ENCODE assay signal across 15 cellular contexts in the genomic region with DNA sequence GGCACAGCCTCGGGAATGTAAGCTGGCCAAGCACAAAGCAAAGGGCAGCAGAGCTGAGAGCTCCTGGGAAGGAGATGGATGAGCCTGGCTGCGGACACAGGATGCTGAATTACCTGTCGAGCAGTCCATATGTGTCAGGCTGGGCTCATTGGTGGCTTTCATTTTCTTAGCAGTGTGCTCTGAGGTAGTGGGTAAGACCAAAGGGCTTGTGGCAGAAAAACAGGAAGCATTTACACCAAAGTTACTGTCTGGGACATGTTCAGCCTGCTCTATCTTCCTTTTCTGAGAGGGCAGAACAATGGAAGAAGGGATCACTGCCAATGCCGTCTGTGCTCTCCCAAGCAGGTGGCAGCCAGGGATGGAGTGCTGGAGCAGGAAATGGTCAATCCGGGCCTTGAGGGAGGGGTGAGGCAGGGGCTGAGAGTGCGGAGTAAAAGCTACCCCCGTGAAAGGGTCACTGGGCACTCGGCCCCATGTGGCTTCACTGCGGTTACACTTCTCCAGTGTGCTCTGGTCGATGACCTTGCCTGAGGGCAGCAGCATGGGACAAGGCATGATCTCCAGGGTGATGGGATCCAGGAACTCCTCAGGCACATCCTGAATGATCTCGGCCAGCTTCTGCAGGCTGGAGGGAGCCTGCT. TPM values are rescaled to one million over a fixed set of nuclear protein-coding genes. Genes with fewer than 3 reads are reported as not detected.
DNase-seq lines count a peak whose midpoint lies in the region; ATAC-seq, FAIRE-seq and TF ChIP-seq lines count a peak whose summit lies in the region.
"Had no signal": no experiment of that assay in that cellular context is flagged by ENCODE, and none has a peak within 500 bp of the region (broad histone marks: within the 10 kb centered on the region; RNA-seq: fewer than 3 reads in every experiment).

No MANE protein-coding gene starts in this region.

- FAIRE-seq in HepG2 (lab: Jason Lieb, UNC): no peak
- FAIRE-seq: astrocyte had no signal

- CTCF ChIA-PET in activated CD8-positive, alpha-beta T cell treated with anti-CD3 and anti-CD28 coated beads, Interleukin-2, amount 10 ng/mL, durations not matched to agents 7 days and 5 days (lab: Charles Lee): interaction anchor here (1.0 to 1.2 kb wide), 3 partner anchors 8 to 68 kb away, joined by 3 read pairs; no protein-coding TSS in a partner anchor
- CTCF ChIA-PET in HepG2 (lab: Yijun Ruan, JAX; ENCODE audit: low intra/inter-chr PET ratio, low total read pairs): no interaction called here

- no peaks in the 10 kb centered on the region for H3K27me3 ChIP-seq in HepG2 (ENCODE audit: control insufficient read depth in 1 of 2, insufficient read depth in 2 of 2, low read length in 2 of 2)
- H3K27me3 ChIP-seq: right atrium auricular region, suprapubic skin had no signal

- H3K4me3 ChIP-seq in HepG2 (replicated peaks in 1 of 3; ENCODE audit: insufficient read depth in 1 of 3, low read depth in 2 of 3, low read length in 3 of 3): no peak overlapping the region
- H3K4me3 ChIP-seq: right atrium auricular region, suprapubic skin had no signal

- no peak overlapping the region for H3K9ac ChIP-seq in HepG2 (ENCODE audit: insufficient read depth, low read depth, low read length)

- peak; percentile 83 for ATAC-seq in activated CD8-positive, alpha-beta T cell treated with anti-CD3 and anti-CD28 coated beads, Interleukin-2, amount 10 ng/mL, durations not matched to agents 7 days and 5 days
- ATAC-seq in HepG2 (no peak), HG03025 (IDR thresholded peaks at IDR 0.05; ENCODE audit: low FRiP score, unreplicated experiment) (no peak), GM21723 (IDR thresholded peaks at IDR 0.05; ENCODE audit: unreplicated experiment) (no peak), left colon (no peak)

- peaks cover 47% of the 10 kb centered on the region for H3K36me3 Mint-ChIP-seq in activated CD8-positive, alpha-beta T cell treated with anti-CD3 and anti-CD28 coated beads, Interleukin-2, amount 10 ng/mL, durations not matched to agents 7 days and 5 days (ENCODE audit: low read depth)

- H3K79me2 ChIP-seq in HepG2 (ENCODE audit: insufficient read depth, low read length): no peaks in the 10 kb centered on the region

- TF ChIP-seq POLR2A in HepG2 (IDR thresholded peaks at IDR 0.05; ENCODE audit: insufficient read depth in 1 of 2, low read depth in 2 of 2, low read length in 2 of 2): no peak

- peak; percentile 6 for DNase-seq in CD1c-positive myeloid dendritic cell (ENCODE audit: extremely low spot score)
- DNase-seq in GDM1 (lab: John Stamatoyannopoulos, UW): peak; percentile 27
- peak; percentile 56 for DNase-seq in activated CD8-positive, alpha-beta T cell treated with anti-CD3 and anti-CD28 coated beads, Interleukin-2, amount 10 ng/mL, durations not matched to agents 7 days and 5 days
- no peak for DNase-seq in HepG2 (ENCODE audit: low spot score)
- no peak for DNase-seq in left colon
- DNase-seq: COR-L47, endodermal cell, IMR-90, NCI-H2081 had no signal

- POLR2A ChIA-PET in activated CD8-positive, alpha-beta T cell treated with anti-CD3 and anti-CD28 coated beads, Interleukin-2, amount 10 ng/mL, durations not matched to agents 7 days and 5 days (lab: Charles Lee): interaction anchor here (0.6 to 1.2 kb wide), 3 partner anchors 36 to 67 kb away, joined by 3 to 5 read pairs (median 4); a partner anchor contains a TSS
- POLR2A ChIA-PET in HepG2 (lab: Yijun Ruan, JAX): interaction anchor here (0.7 to 4.5 kb wide), 7 partner anchors 13 to 101 kb away, joined by 3 to 22 read pairs (median 4); a partner anchor contains a TSS

- 95% methylated on average over 10 of the region's 11 CpGs for WGBS in HepG2 (ENCODE audit: low lambda C conversion rate)

- no peak for TF ChIP-seq EP300 in HepG2 (IDR thresholded peaks at IDR 0.05; ENCODE audit: low read depth in 2 of 2, low read length in 2 of 2)
- TF ChIP-seq EP300 in HepG2 (CRISPR knock-in tag; IDR thresholded peaks at IDR 0.05; ENCODE audit: borderline replicate concordance): no peak

- in situ Hi-C loops in HepG2 (cut with HindIII; ENCODE audit: extremely low pct_ligation_motif_present, low pct_unique_long_range_greater_than_20kb): no loop called here

- H4K20me1 ChIP-seq in HepG2 (ENCODE audit: insufficient read depth, low read length): no peaks in the 10 kb centered on the region

- no peak for TF ChIP-seq RAD21 in HepG2 (CRISPR knock-in tag; IDR thresholded peaks at IDR 0.05)

- peaks cover 42% of the 10 kb centered on the region for H3K4me1 ChIP-seq in HepG2 (ENCODE audit: insufficient read depth, low read length)

- H3K4me3 Mint-ChIP-seq in activated CD8-positive, alpha-beta T cell treated with anti-CD3 and anti-CD28 coated beads, Interleukin-2, amount 10 ng/mL, durations not matched to agents 7 days and 5 days: peak overlapping the region; percentile 44
- H3K4me3 Mint-ChIP-seq: endodermal cell had no signal

- H3K27me3 Mint-ChIP-seq in activated CD8-positive, alpha-beta T cell treated with anti-CD3 and anti-CD28 coated beads, Interleukin-2, amount 10 ng/mL, durations not matched to agents 7 days and 5 days (ENCODE audit: low read depth): no peaks in the 10 kb centered on the region

- TF ChIP-seq CTCF in HepG2 (CRISPR knock-in tag; IDR thresholded peaks at IDR 0.05): no peak

- peak overlapping the region; percentile 95 for H3K27ac Mint-ChIP-seq in activated CD8-positive, alpha-beta T cell treated with anti-CD3 and anti-CD28 coated beads, Interleukin-2, amount 10 ng/mL, durations not matched to agents 7 days and 5 days
- H3K27ac Mint-ChIP-seq: endodermal cell had no signal

- no TSS peak for BruUV-seq in HepG2 (replicated peaks; lab: Mats Ljungman, UMichigan)

- H3K36me3 ChIP-seq in HepG2 (replicated peaks in 1 of 2; ENCODE audit: control insufficient read depth in 1 of 2, insufficient read depth in 2 of 2, low read length in 2 of 2): peaks cover 7 to 22% of the 10 kb centered on the region in 2 experiments; a peak in 4 of 5 replicates

- peaks cover 4% of the 10 kb centered on the region for H3K9me3 Mint-ChIP-seq in activated CD8-positive, alpha-beta T cell treated with anti-CD3 and anti-CD28 coated beads, Interleukin-2, amount 10 ng/mL, durations not matched to agents 7 days and 5 days (ENCODE audit: insufficient read depth)

- H3K4me2 ChIP-seq in HepG2 (ENCODE audit: low read depth, low read length): no peak overlapping the region

- H3K27ac ChIP-seq in HepG2 (ENCODE audit: extremely low read length, insufficient read depth, low read length): peak overlapping the region; percentile 63
- H3K27ac ChIP-seq: right atrium auricular region, suprapubic skin had no signal

- H3K9me3 ChIP-seq in HepG2 (ENCODE audit: low read length): no peaks in the 10 kb centered on the region
- H3K9me3 ChIP-seq: right atrium auricular region, suprapubic skin had no signal

- H3K4me1 Mint-ChIP-seq in activated CD8-positive, alpha-beta T cell treated with anti-CD3 and anti-CD28 coated beads, Interleukin-2, amount 10 ng/mL, durations not matched to agents 7 days and 5 days (ENCODE audit: low read depth): peaks cover 34% of the 10 kb centered on the region
- H3K4me1 Mint-ChIP-seq: endodermal cell had no signal

- no peak overlapping the region for H2AFZ ChIP-seq in HepG2 (ENCODE audit: low read length)

- intact Hi-C loops in HepG2 (cut with micrococcal nuclease; ENCODE audit: unreplicated experiment): no loop called here
- intact Hi-C loops in left colon (cut with DNase I, micrococcal nuclease): no loop called here

RNA-seq across cellular contexts. Expression of a gene that starts 36.9 kb away (rescaled TPM):
- not detected for total RNA-seq in activated CD8-positive, alpha-beta T cell treated with anti-CD3 and anti-CD28 coated beads, Interleukin-2, amount 10 ng/mL, durations not matched to agents 7 days and 5 days
- total RNA-seq in HepG2 (2016; rRNA removed; fragmentation: Illumina TruSeq; extraction: Trizol) (not detected in 2 replicates), left colon (not detected)
- not detected in 2 replicates for total RNA-seq in HepG2 (2016; cell fraction: cytosol; rRNA removed; fragmentation: Illumina TruSeq; extraction: Trizol; ENCODE audit: low read depth)
- total RNA-seq in HepG2 (2016; cell fraction: insoluble cytoplasmic fraction; rRNA removed; fragmentation: Illumina TruSeq; extraction: Trizol): not detected in 2 replicates
- not detected in 2 replicates for total RNA-seq in HepG2 (2016; cell fraction: membrane; rRNA removed; fragmentation: Illumina TruSeq; extraction: Trizol)
- not detected in 2 replicates for total RNA-seq in HepG2 (2016; cell fraction: nucleus; rRNA removed; fragmentation: Illumina TruSeq; extraction: Trizol)
- 0.12 and 0.21 TPM in 2 replicates for polyA plus RNA-seq in HepG2 (2011; rRNA removed)
- polyA plus RNA-seq in HepG2 (2011; cell fraction: cytosol; rRNA removed): 0.22 and 0.74 TPM in 2 replicates
- 0.37 and 0.38 TPM in 2 replicates for polyA plus RNA-seq in HepG2 (2011; cell fraction: nucleus; rRNA removed)
- not detected in 2 replicates for polyA plus RNA-seq in HepG2 (2012)
- not detected in 2 replicates for polyA plus RNA-seq in HepG2 (2016; cell fraction: cytosol; fragmentation: Illumina TruSeq; extraction: Trizol; ENCODE audit: low read depth)
- not detected in 2 replicates for polyA plus RNA-seq in HepG2 (2016; cell fraction: insoluble cytoplasmic fraction; fragmentation: Illumina TruSeq; extraction: Trizol; ENCODE audit: low read depth)
- polyA plus RNA-seq in HepG2 (2016; cell fraction: membrane; fragmentation: Illumina TruSeq; extraction: Trizol; ENCODE audit: low read depth): not detected in 2 replicates
- polyA plus RNA-seq in HepG2 (2016; cell fraction: nucleus; fragmentation: Illumina TruSeq; extraction: Trizol; ENCODE audit: insufficient read depth, low read depth): not detected in 2 replicates
- not detected in 2 replicates for polyA minus RNA-seq in HepG2 (2011; rRNA and poly(A)+ RNA removed; ENCODE audit: low replicate concordance)
- polyA minus RNA-seq in HepG2 (2011; cell fraction: cytosol; rRNA and poly(A)+ RNA removed): not detected in 2 replicates
- not detected in 2 replicates for polyA minus RNA-seq in HepG2 (2011; cell fraction: nucleus; rRNA and poly(A)+ RNA removed)
- total RNA-seq: astrocyte, endodermal cell, glomerular endothelial cell, IMR-90, right atrium auricular region, suprapubic skin had no signal
- polyA plus RNA-seq: IMR-90 had no signal

RNA-seq across cellular contexts. Expression of a gene that starts 38.3 kb away (rescaled TPM):
- total RNA-seq in activated CD8-positive, alpha-beta T cell treated with anti-CD3 and anti-CD28 coated beads, Interleukin-2, amount 10 ng/mL, durations not matched to agents 7 days and 5 days: 10 to 100 TPM; 19.6 to 20.2 TPM
- total RNA-seq in HepG2 (2016; rRNA removed; fragmentation: Illumina TruSeq; extraction: Trizol): 46.8 and 63.4 TPM in 2 replicates
- 4.3 and 4.6 TPM in 2 replicates for total RNA-seq in HepG2 (2016; cell fraction: cytosol; rRNA removed; fragmentation: Illumina TruSeq; extraction: Trizol; ENCODE audit: low read depth)
- 45.4 and 62.9 TPM in 2 replicates for total RNA-seq in HepG2 (2016; cell fraction: insoluble cytoplasmic fraction; rRNA removed; fragmentation: Illumina TruSeq; extraction: Trizol)
- 15.5 and 16.7 TPM in 2 replicates for total RNA-seq in HepG2 (2016; cell fraction: membrane; rRNA removed; fragmentation: Illumina TruSeq; extraction: Trizol)
- total RNA-seq in HepG2 (2016; cell fraction: nucleus; rRNA removed; fragmentation: Illumina TruSeq; extraction: Trizol): 27.9 and 28.4 TPM in 2 replicates
- polyA plus RNA-seq in HepG2 (2011; rRNA removed): 34.4 and 36.6 TPM in 2 replicates
- 23.0 and 32.0 TPM in 2 replicates for polyA plus RNA-seq in HepG2 (2011; cell fraction: cytosol; rRNA removed)
- 12.1 and 17.5 TPM in 2 replicates for polyA plus RNA-seq in HepG2 (2011; cell fraction: nucleus; rRNA removed)
- polyA plus RNA-seq in HepG2 (2012): 23.7 and 26.2 TPM in 2 replicates
- 2.5 TPM in 2 replicates for polyA plus RNA-seq in HepG2 (2016; cell fraction: cytosol; fragmentation: Illumina TruSeq; extraction: Trizol; ENCODE audit: low read depth)
- 55.4 and 56.5 TPM in 2 replicates for polyA plus RNA-seq in HepG2 (2016; cell fraction: insoluble cytoplasmic fraction; fragmentation: Illumina TruSeq; extraction: Trizol; ENCODE audit: low read depth)
- 6.5 and 7.2 TPM in 2 replicates for polyA plus RNA-seq in HepG2 (2016; cell fraction: membrane; fragmentation: Illumina TruSeq; extraction: Trizol; ENCODE audit: low read depth)
- polyA plus RNA-seq in HepG2 (2016; cell fraction: nucleus; fragmentation: Illumina TruSeq; extraction: Trizol; ENCODE audit: insufficient read depth, low read depth): 33.3 and 36.2 TPM in 2 replicates
- 24.9 and 38.7 TPM in 2 replicates for polyA minus RNA-seq in HepG2 (2011; rRNA and poly(A)+ RNA removed; ENCODE audit: low replicate concordance)
- polyA minus RNA-seq in HepG2 (2011; cell fraction: cytosol; rRNA and poly(A)+ RNA removed): 27.8 and 30.8 TPM in 2 replicates
- 26.4 and 34.6 TPM in 2 replicates for polyA minus RNA-seq in HepG2 (2011; cell fraction: nucleus; rRNA and poly(A)+ RNA removed)
- total RNA-seq in left colon: 10 to 100 TPM; 15.4 to 16.5 TPM

RNA-seq across cellular contexts. Expression of a gene that starts 38.3 kb away (rescaled TPM):
- total RNA-seq in activated CD8-positive, alpha-beta T cell treated with anti-CD3 and anti-CD28 coated beads, Interleukin-2, amount 10 ng/mL, durations not matched to agents 7 days and 5 days: 1 to 10 TPM; 7.0 to 7.4 TPM
- total RNA-seq in HepG2 (2016; rRNA removed; fragmentation: Illumina TruSeq; extraction: Trizol) (5.4 and 5.6 TPM in 2 replicates), left colon (1 to 10 TPM; 6.6 to 6.8 TPM)
- total RNA-seq in HepG2 (2016; cell fraction: cytosol; rRNA removed; fragmentation: Illumina TruSeq; extraction: Trizol; ENCODE audit: low read depth): 1.1 and 1.2 TPM in 2 replicates
- 4.7 and 5.2 TPM in 2 replicates for total RNA-seq in HepG2 (2016; cell fraction: insoluble cytoplasmic fraction; rRNA removed; fragmentation: Illumina TruSeq; extraction: Trizol)
- total RNA-seq in HepG2 (2016; cell fraction: membrane; rRNA removed; fragmentation: Illumina TruSeq; extraction: Trizol): 3.0 TPM in 2 replicates
- 3.8 and 4.4 TPM in 2 replicates for total RNA-seq in HepG2 (2016; cell fraction: nucleus; rRNA removed; fragmentation: Illumina TruSeq; extraction: Trizol)
- 4.6 and 5.3 TPM in 2 replicates for polyA plus RNA-seq in HepG2 (2011; rRNA removed)
- 4.0 and 4.4 TPM in 2 replicates for polyA plus RNA-seq in HepG2 (2011; cell fraction: cytosol; rRNA removed)
- polyA plus RNA-seq in HepG2 (2011; cell fraction: nucleus; rRNA removed): 6.4 and 7.0 TPM in 2 replicates
- 3.5 and 3.7 TPM in 2 replicates for polyA plus RNA-seq in HepG2 (2012)
- 0.60 and 0.69 TPM in 2 replicates for polyA plus RNA-seq in HepG2 (2016; cell fraction: cytosol; fragmentation: Illumina TruSeq; extraction: Trizol; ENCODE audit: low read depth)
- 5.0 and 5.2 TPM in 2 replicates for polyA plus RNA-seq in HepG2 (2016; cell fraction: insoluble cytoplasmic fraction; fragmentation: Illumina TruSeq; extraction: Trizol; ENCODE audit: low read depth)
- polyA plus RNA-seq in HepG2 (2016; cell fraction: membrane; fragmentation: Illumina TruSeq; extraction: Trizol; ENCODE audit: low read depth): 1.2 and 1.6 TPM in 2 replicates
- polyA plus RNA-seq in HepG2 (2016; cell fraction: nucleus; fragmentation: Illumina TruSeq; extraction: Trizol; ENCODE audit: insufficient read depth, low read depth): 5.2 and 5.3 TPM in 2 replicates
- 2.1 and 16.1 TPM in 2 replicates for polyA minus RNA-seq in HepG2 (2011; rRNA and poly(A)+ RNA removed; ENCODE audit: low replicate concordance)
- 4.9 and 5.5 TPM in 2 replicates for polyA minus RNA-seq in HepG2 (2011; cell fraction: cytosol; rRNA and poly(A)+ RNA removed)
- polyA minus RNA-seq in HepG2 (2011; cell fraction: nucleus; rRNA and poly(A)+ RNA removed): 5.0 and 6.8 TPM in 2 replicates

RNA-seq across cellular contexts. Expression of a gene that starts 50.0 kb away (rescaled TPM):
- total RNA-seq in activated CD8-positive, alpha-beta T cell treated with anti-CD3 and anti-CD28 coated beads, Interleukin-2, amount 10 ng/mL, durations not matched to agents 7 days and 5 days: not detected
- not detected in 2 replicates for total RNA-seq in HepG2 (2016; rRNA removed; fragmentation: Illumina TruSeq; extraction: Trizol)
- total RNA-seq in HepG2 (2016; cell fraction: cytosol; rRNA removed; fragmentation: Illumina TruSeq; extraction: Trizol; ENCODE audit: low read depth): not detected in 2 replicates
- not detected in 2 replicates for total RNA-seq in HepG2 (2016; cell fraction: insoluble cytoplasmic fraction; rRNA removed; fragmentation: Illumina TruSeq; extraction: Trizol)
- not detected in 2 replicates for total RNA-seq in HepG2 (2016; cell fraction: membrane; rRNA removed; fragmentation: Illumina TruSeq; extraction: Trizol)
- not detected in 2 replicates for total RNA-seq in HepG2 (2016; cell fraction: nucleus; rRNA removed; fragmentation: Illumina TruSeq; extraction: Trizol)
- not detected in 2 replicates for polyA plus RNA-seq in HepG2 (2011; rRNA removed)
- not detected in 2 replicates for polyA plus RNA-seq in HepG2 (2011; cell fraction: cytosol; rRNA removed)
- not detected in 2 replicates for polyA plus RNA-seq in HepG2 (2011; cell fraction: nucleus; rRNA removed)
- polyA plus RNA-seq in HepG2 (2012): not detected in 2 replicates
- polyA plus RNA-seq in HepG2 (2016; cell fraction: cytosol; fragmentation: Illumina TruSeq; extraction: Trizol; ENCODE audit: low read depth): not detected in 2 replicates
- not detected in 2 replicates for polyA plus RNA-seq in HepG2 (2016; cell fraction: insoluble cytoplasmic fraction; fragmentation: Illumina TruSeq; extraction: Trizol; ENCODE audit: low read depth)
- not detected in 2 replicates for polyA plus RNA-seq in HepG2 (2016; cell fraction: membrane; fragmentation: Illumina TruSeq; extraction: Trizol; ENCODE audit: low read depth)
- polyA plus RNA-seq in HepG2 (2016; cell fraction: nucleus; fragmentation: Illumina TruSeq; extraction: Trizol; ENCODE audit: insufficient read depth, low read depth): not detected in 2 replicates
- not detected in 2 replicates for polyA minus RNA-seq in HepG2 (2011; rRNA and poly(A)+ RNA removed; ENCODE audit: low replicate concordance)
- not detected in 2 replicates for polyA minus RNA-seq in HepG2 (2011; cell fraction: cytosol; rRNA and poly(A)+ RNA removed)
- polyA minus RNA-seq in HepG2 (2011; cell fraction: nucleus; rRNA and poly(A)+ RNA removed): not detected in 2 replicates
- not detected for total RNA-seq in left colon
- total RNA-seq: astrocyte, endodermal cell, glomerular endothelial cell, IMR-90, right atrium auricular region had no signal
- polyA plus RNA-seq: IMR-90 had no signal

RNA-seq across cellular contexts. Expression of a gene that starts 52.0 kb away (rescaled TPM):
- total RNA-seq in activated CD8-positive, alpha-beta T cell treated with anti-CD3 and anti-CD28 coated beads, Interleukin-2, amount 10 ng/mL, durations not matched to agents 7 days and 5 days: under 1 TPM; 0.42 to 0.53 TPM
- 7.4 and 10.1 TPM in 2 replicates for total RNA-seq in HepG2 (2016; rRNA removed; fragmentation: Illumina TruSeq; extraction: Trizol)
- total RNA-seq in HepG2 (2016; cell fraction: cytosol; rRNA removed; fragmentation: Illumina TruSeq; extraction: Trizol; ENCODE audit: low read depth): 1.6 and 1.9 TPM in 2 replicates
- 7.6 and 10.2 TPM in 2 replicates for total RNA-seq in HepG2 (2016; cell fraction: insoluble cytoplasmic fraction; rRNA removed; fragmentation: Illumina TruSeq; extraction: Trizol)
- total RNA-seq in HepG2 (2016; cell fraction: membrane; rRNA removed; fragmentation: Illumina TruSeq; extraction: Trizol): 5.4 and 6.1 TPM in 2 replicates
- 7.0 and 8.3 TPM in 2 replicates for total RNA-seq in HepG2 (2016; cell fraction: nucleus; rRNA removed; fragmentation: Illumina TruSeq; extraction: Trizol)
- 31.3 and 49.2 TPM in 2 replicates for polyA plus RNA-seq in HepG2 (2011; rRNA removed)
- polyA plus RNA-seq in HepG2 (2011; cell fraction: cytosol; rRNA removed): 33.5 and 37.7 TPM in 2 replicates
- 96.7 and 99.2 TPM in 2 replicates for polyA plus RNA-seq in HepG2 (2011; cell fraction: nucleus; rRNA removed)
- polyA plus RNA-seq in HepG2 (2012): 15.6 and 27.0 TPM in 2 replicates
- polyA plus RNA-seq in HepG2 (2016; cell fraction: cytosol; fragmentation: Illumina TruSeq; extraction: Trizol; ENCODE audit: low read depth): 1.5 TPM in 2 replicates
- polyA plus RNA-seq in HepG2 (2016; cell fraction: insoluble cytoplasmic fraction; fragmentation: Illumina TruSeq; extraction: Trizol; ENCODE audit: low read depth): 10.0 and 11.9 TPM in 2 replicates
- 5.0 and 5.4 TPM in 2 replicates for polyA plus RNA-seq in HepG2 (2016; cell fraction: membrane; fragmentation: Illumina TruSeq; extraction: Trizol; ENCODE audit: low read depth)
- polyA plus RNA-seq in HepG2 (2016; cell fraction: nucleus; fragmentation: Illumina TruSeq; extraction: Trizol; ENCODE audit: insufficient read depth, low read depth): 19.6 and 21.4 TPM in 2 replicates
- polyA minus RNA-seq in HepG2 (2011; rRNA and poly(A)+ RNA removed; ENCODE audit: low replicate concordance): 1.3 and 64.0 TPM in 2 replicates
- polyA minus RNA-seq in HepG2 (2011; cell fraction: cytosol; rRNA and poly(A)+ RNA removed): 19.8 and 26.7 TPM in 2 replicates
- polyA minus RNA-seq in HepG2 (2011; cell fraction: nucleus; rRNA and poly(A)+ RNA removed): 14.9 and 19.3 TPM in 2 replicates
- total RNA-seq in left colon: 10 to 100 TPM in 1 of 2 donors, 1 to 10 TPM in 1; 5.5 to 10.9 TPM

Comparison
In these comparisons a context has a peak if more than half of its experiments do, and no peak if none do; other contexts are left out.
1. DNase-seq: peak in CD1c-positive myeloid dendritic cell (single experiment), GDM1 (single experiment) and activated CD8-positive, alpha-beta T cell treated with anti-CD3 and anti-CD28 coated beads, Interleukin-2, amount 10 ng/mL, durations not matched to agents 7 days and 5 days (single experiment); none in HepG2 (single experiment) and left colon (0 of 2).